38 cellular contexts compared by ENCODE assay signal in genomic region chr16:26742040-26742439, GRCh38.
"Had no signal": no experiment of that assay in that cellular context is flagged by ENCODE, and none has a peak within 500 bp of the region (broad histone marks: within the 10 kb centered on the region; RNA-seq: fewer than 3 reads in every experiment).

No MANE protein-coding gene starts in this region.

- H3K27ac Mint-ChIP-seq: activated naive CD4-positive, alpha-beta T cell treated with anti-CD3 and anti-CD28 coated beads for 36 hours; activated naive CD4-positive, alpha-beta T cell treated with anti-CD3 and anti-CD28 coated beads, Interleukin-2, amount 10 ng/mL, durations not matched to agents 7 days and 5 days; activated naive CD4-positive, alpha-beta T cell treated with anti-CD3 and anti-CD28 coated beads, Interleukin-2, amount 50 U/mL, for 24 hours; activated naive CD4-positive, alpha-beta T cell treated with anti-CD3 and anti-CD28 coated beads, Interleukin-2, amount 50 U/mL, for 72 hours; activated naive CD8-positive, alpha-beta T cell; activated naive CD8-positive, alpha-beta T cell treated with anti-CD3 and anti-CD28 coated beads for 36 hours; activated naive CD8-positive, alpha-beta T cell treated with anti-CD3 and anti-CD28 coated beads, Interleukin-2, amount 10 ng/mL, durations not matched to agents 7 days and 5 days; activated naive CD8-positive, alpha-beta T cell treated with anti-CD3 and anti-CD28 coated beads, Interleukin-2, amount 50 U/mL, for 24 hours; activated T-cell treated with anti-CD3 and anti-CD28 coated beads, Interleukin-2, amount 50 U/mL, for 24 hours; activated T-cell treated with anti-CD3 and anti-CD28 coated beads, Interleukin-2, amount 50 U/mL, for 72 hours; activated T-helper 1 cell treated with anti-CD3 and anti-CD28 coated beads, Interleukin-12 subunit alpha, Interleukin-12 subunit beta, Interleukin-2, Interleukin-4 antibody, amounts not matched to agents 30 ng/mL and 10 ng/mL and 1 ng/mL, durations not matched to agents 14 hours and 24 hours and 36 hours; activated T-helper 17 cell treated with anti-CD3 and anti-CD28 coated beads, Interleukin-2, amount 50 U/mL, for 72 hours; activated T-helper 2 cell treated with anti-CD3 and anti-CD28 coated beads, Interferon-gamma antibody, Interleukin-2, Interleukin-4, amounts not matched to agents 10 μg/mL and 5 μg/mL and 100 μg/mL, durations not matched to agents 14 hours and 24 hours and 36 hours; brain had no signal

- H3K4me3 Mint-ChIP-seq: activated naive CD4-positive, alpha-beta T cell treated with anti-CD3 and anti-CD28 coated beads for 36 hours; activated naive CD4-positive, alpha-beta T cell treated with anti-CD3 and anti-CD28 coated beads, Interleukin-2, amount 10 ng/mL, durations not matched to agents 7 days and 5 days; activated naive CD4-positive, alpha-beta T cell treated with anti-CD3 and anti-CD28 coated beads, Interleukin-2, amount 50 U/mL, for 24 hours; activated naive CD8-positive, alpha-beta T cell; activated naive CD8-positive, alpha-beta T cell treated with anti-CD3 and anti-CD28 coated beads for 36 hours; activated naive CD8-positive, alpha-beta T cell treated with anti-CD3 and anti-CD28 coated beads, Interleukin-2, amount 10 ng/mL, durations not matched to agents 7 days and 5 days; activated naive CD8-positive, alpha-beta T cell treated with anti-CD3 and anti-CD28 coated beads, Interleukin-2, amount 50 U/mL, for 24 hours; activated T-cell treated with anti-CD3 and anti-CD28 coated beads, Interleukin-2, amount 50 U/mL, for 24 hours; activated T-cell treated with anti-CD3 and anti-CD28 coated beads, Interleukin-2, amount 50 U/mL, for 4 hours; activated T-cell treated with anti-CD3 and anti-CD28 coated beads, Interleukin-2, amount 50 U/mL, for 72 hours; activated T-helper 1 cell treated with anti-CD3 and anti-CD28 coated beads, Interleukin-12 subunit alpha, Interleukin-12 subunit beta, Interleukin-2, Interleukin-4 antibody, amounts not matched to agents 30 ng/mL and 10 ng/mL and 1 ng/mL, durations not matched to agents 14 hours and 24 hours and 36 hours; activated T-helper 17 cell treated with anti-CD3 and anti-CD28 coated beads, Interleukin-2, amount 50 U/mL, for 72 hours; brain; central memory CD8-positive, alpha-beta T cell had no signal

- H3K36me3 Mint-ChIP-seq: activated naive CD4-positive, alpha-beta T cell treated with anti-CD3 and anti-CD28 coated beads, Interleukin-2, amount 10 ng/mL, durations not matched to agents 7 days and 5 days; activated naive CD4-positive, alpha-beta T cell treated with anti-CD3 and anti-CD28 coated beads, Interleukin-2, amount 50 U/mL, for 24 hours; activated naive CD4-positive, alpha-beta T cell treated with anti-CD3 and anti-CD28 coated beads, Interleukin-2, amount 50 U/mL, for 72 hours; activated naive CD8-positive, alpha-beta T cell; activated naive CD8-positive, alpha-beta T cell treated with anti-CD3 and anti-CD28 coated beads for 36 hours; activated naive CD8-positive, alpha-beta T cell treated with anti-CD3 and anti-CD28 coated beads, Interleukin-2, amount 10 ng/mL, durations not matched to agents 7 days and 5 days; brain had no signal

- H3K4me1 Mint-ChIP-seq: activated naive CD4-positive, alpha-beta T cell treated with anti-CD3 and anti-CD28 coated beads, Interleukin-2, amount 10 ng/mL, durations not matched to agents 7 days and 5 days; activated naive CD4-positive, alpha-beta T cell treated with anti-CD3 and anti-CD28 coated beads, Interleukin-2, amount 50 U/mL, for 24 hours; activated naive CD8-positive, alpha-beta T cell treated with anti-CD3 and anti-CD28 coated beads for 36 hours; activated naive CD8-positive, alpha-beta T cell treated with anti-CD3 and anti-CD28 coated beads, Interleukin-2, amount 10 ng/mL, durations not matched to agents 7 days and 5 days; activated naive CD8-positive, alpha-beta T cell treated with anti-CD3 and anti-CD28 coated beads, Interleukin-2, amount 50 U/mL, for 24 hours; activated T-helper 17 cell treated with anti-CD3 and anti-CD28 coated beads, Interleukin-2, amount 50 U/mL, for 72 hours; central memory CD8-positive, alpha-beta T cell had no signal

- H3K36me3 ChIP-seq: adrenal gland, ascending aorta, brain microvascular endothelial cell, breast epithelium, cardiac muscle cell had no signal

- ATAC-seq: activated naive CD4-positive, alpha-beta T cell treated with anti-CD3 and anti-CD28 coated beads, Interleukin-2, amount 50 U/mL, for 72 hours; activated naive CD8-positive, alpha-beta T cell treated with anti-CD3 and anti-CD28 coated beads, Interleukin-2, amount 50 U/mL, for 24 hours; activated T-cell treated with anti-CD3 and anti-CD28 coated beads, Interleukin-2, amount 50 U/mL, for 4 hours; activated T-cell treated with anti-CD3 and anti-CD28 coated beads, Interleukin-2, amount 50 U/mL, for 72 hours; activated T-helper 17 cell treated with anti-CD3 and anti-CD28 coated beads, Interleukin-2, amount 50 U/mL, for 72 hours; body of pancreas had no signal

- H3K4me3 ChIP-seq: adrenal gland, ascending aorta, body of pancreas, breast epithelium, cardiac muscle cell had no signal

- H3K4me1 ChIP-seq: adrenal gland, ascending aorta, body of pancreas, breast epithelium had no signal

- DNase-seq: activated effector memory CD4-positive, alpha-beta T cell treated with anti-CD3 and anti-CD28 coated beads, Interleukin-2, amount 50 U/mL, for 16 hours; activated effector memory CD4-positive, alpha-beta T cell treated with Interleukin-2 at 50 U/mL for 16 hours; activated gamma-delta T cell; activated gamma-delta T cell treated with Interleukin-2 at 50 U/mL for 16 hours; activated naive CD4-positive, alpha-beta T cell; activated naive CD4-positive, alpha-beta T cell treated with anti-CD3 and anti-CD28 coated beads for 36 hours; activated naive CD4-positive, alpha-beta T cell treated with anti-CD3 and anti-CD28 coated beads, Interleukin-2, amount 10 ng/mL, durations not matched to agents 7 days and 5 days; activated naive CD4-positive, alpha-beta T cell treated with anti-CD3 and anti-CD28 coated beads, Interleukin-2, amount 50 U/mL, for 16 hours; activated naive CD4-positive, alpha-beta T cell treated with Interleukin-2 at 50 U/mL for 16 hours; activated naive CD8-positive, alpha-beta T cell treated with anti-CD3 and anti-CD28 coated beads for 36 hours; activated naive CD8-positive, alpha-beta T cell treated with anti-CD3 and anti-CD28 coated beads, Interleukin-2, amount 10 ng/mL, durations not matched to agents 7 days and 5 days; activated naive CD8-positive, alpha-beta T cell treated with anti-CD3 and anti-CD28 coated beads, Interleukin-2, amount 50 U/mL, for 24 hours; activated T-cell treated with anti-CD3 and anti-CD28 coated beads for 4 hours; activated T-cell treated with anti-CD3 and anti-CD28 coated beads, Interleukin-2, amount 50 U/mL, for 1 hour; activated T-cell treated with anti-CD3 and anti-CD28 coated beads, Interleukin-2, amount 50 U/mL, for 24 hours; activated T-cell treated with anti-CD3 and anti-CD28 coated beads, Interleukin-2, amount 50 U/mL, for 4 hours; activated T-cell treated with anti-CD3 and anti-CD28 coated beads, Interleukin-2, amount 50 U/mL, for 48 hours; activated T-cell treated with anti-CD3 and anti-CD28 coated beads, Interleukin-2, amount 50 U/mL, for 72 hours; adrenal gland; amniotic stem cell; amygdala; anterior cingulate cortex; aorta; body of pancreas; brain microvascular endothelial cell; central memory CD4-positive, alpha-beta T cell; cerebellar nuclear complex had no signal

- H3K27me3 ChIP-seq: adrenal gland, ascending aorta, body of pancreas, brain microvascular endothelial cell, breast epithelium had no signal

- H3K27ac ChIP-seq: adrenal gland, ascending aorta, body of pancreas, brain microvascular endothelial cell, breast epithelium, cardiac muscle cell had no signal

- H3K9me3 ChIP-seq: adrenal gland, ascending aorta, body of pancreas, breast epithelium had no signal

- H3K9me3 Mint-ChIP-seq: activated naive CD4-positive, alpha-beta T cell treated with anti-CD3 and anti-CD28 coated beads for 36 hours; activated naive CD4-positive, alpha-beta T cell treated with anti-CD3 and anti-CD28 coated beads, Interleukin-2, amount 10 ng/mL, durations not matched to agents 7 days and 5 days; activated naive CD4-positive, alpha-beta T cell treated with anti-CD3 and anti-CD28 coated beads, Interleukin-2, amount 50 U/mL, for 24 hours; activated naive CD4-positive, alpha-beta T cell treated with anti-CD3 and anti-CD28 coated beads, Interleukin-2, amount 50 U/mL, for 72 hours; activated naive CD8-positive, alpha-beta T cell treated with anti-CD3 and anti-CD28 coated beads for 36 hours; activated naive CD8-positive, alpha-beta T cell treated with anti-CD3 and anti-CD28 coated beads, Interleukin-2, amount 10 ng/mL, durations not matched to agents 7 days and 5 days; activated naive CD8-positive, alpha-beta T cell treated with anti-CD3 and anti-CD28 coated beads, Interleukin-2, amount 50 U/mL, for 24 hours; activated T-cell treated with anti-CD3 and anti-CD28 coated beads, Interleukin-2, amount 50 U/mL, for 24 hours; activated T-cell treated with anti-CD3 and anti-CD28 coated beads, Interleukin-2, amount 50 U/mL, for 4 hours; activated T-cell treated with anti-CD3 and anti-CD28 coated beads, Interleukin-2, amount 50 U/mL, for 72 hours; activated T-helper 1 cell treated with anti-CD3 and anti-CD28 coated beads, Interleukin-12 subunit alpha, Interleukin-12 subunit beta, Interleukin-2, Interleukin-4 antibody, amounts not matched to agents 30 ng/mL and 10 ng/mL and 1 ng/mL, durations not matched to agents 14 hours and 24 hours and 36 hours; activated T-helper 17 cell treated with anti-CD3 and anti-CD28 coated beads, Interleukin-2, amount 50 U/mL, for 72 hours; activated T-helper 2 cell treated with anti-CD3 and anti-CD28 coated beads, Interferon-gamma antibody, Interleukin-2, Interleukin-4, amounts not matched to agents 10 μg/mL and 5 μg/mL and 100 μg/mL, durations not matched to agents 14 hours and 24 hours and 36 hours; central memory CD8-positive, alpha-beta T cell had no signal
